In genomic region chrX:71367396-71367795, GRCh38 we compare ENCODE assay signal across 8 cellular contexts. TPM values are rescaled to one million over a fixed set of nuclear protein-coding genes. Genes with fewer than 3 reads are reported as not detected.
DNase-seq lines count a peak whose midpoint lies in the region; ATAC-seq, FAIRE-seq and TF ChIP-seq lines count a peak whose summit lies in the region.

No MANE protein-coding gene starts in this region.

- no peak for FAIRE-seq in small intestine (lab: Jason Lieb, UNC)

- no peaks in the 10 kb centered on the region for H4K20me1 ChIP-seq in GM23248 (ENCODE audit: insufficient read depth)

- H3K9ac ChIP-seq in GM23248: peak overlapping the region; percentile 94

- H2AFZ ChIP-seq in GM23248: peak overlapping the region; percentile 38; the same call in 1 of the 2 replicates

- TF ChIP-seq CTCF in fibroblast of villous mesenchyme (IDR thresholded peaks at IDR 0.05; ENCODE audit: insufficient read depth, low read depth, low read length): no peak

- H3K9me3 ChIP-seq in GM23248 (ENCODE audit: low read depth): no peaks in the 10 kb centered on the region
- H3K9me3 ChIP-seq in small intestine (ENCODE audit: control insufficient read depth, low read depth): no peaks in the 10 kb centered on the region

- peaks cover 54% of the 10 kb centered on the region for H3K79me2 ChIP-seq in GM23248 (ENCODE audit: insufficient read depth)

- peaks cover 27% of the 10 kb centered on the region for H3K4me1 Mint-ChIP-seq in activated CD4-positive, alpha-beta T cell treated with anti-CD3 and anti-CD28 coated beads, Interleukin-2, amount 10 ng/mL, durations not matched to agents 24 days and 14 days

- no peaks in the 10 kb centered on the region for H3K27me3 ChIP-seq in GM23248 (replicated peaks; ENCODE audit: insufficient read depth)
- no peaks in the 10 kb centered on the region for H3K27me3 ChIP-seq in small intestine (ENCODE audit: control insufficient read depth in 2 of 2, insufficient read depth in 2 of 2, low read length in 2 of 2)

- H3K36me3 ChIP-seq in GM23248 (ENCODE audit: low read depth): peaks cover 3% of the 10 kb centered on the region; the same call in 1 of the 2 replicates
- H3K36me3 ChIP-seq in small intestine (ENCODE audit: control insufficient read depth in 2 of 2, insufficient read depth in 2 of 2, low read length in 2 of 2): no peaks in the 10 kb centered on the region

- no peaks in the 10 kb centered on the region for H3K9me2 ChIP-seq in GM23248 (ENCODE audit: insufficient read depth)

- H3K4me3 Mint-ChIP-seq in activated CD4-positive, alpha-beta T cell treated with anti-CD3 and anti-CD28 coated beads, Interleukin-2, amount 10 ng/mL, durations not matched to agents 24 days and 14 days: peak overlapping the region; percentile 98

- in situ Hi-C loops in GM23248 (cut with MboI): no loop called here
- in situ Hi-C loops in KBM-7 (cut with MboI; ENCODE audit: low pct_unique_long_range_greater_than_20kb, low sequenced_read_pairs): no loop called here

- peak overlapping the region; percentile 93 for H3K4me2 ChIP-seq in GM23248 (ENCODE audit: unreplicated experiment)

- intact Hi-C loops in activated CD4-positive, alpha-beta T cell treated with anti-CD3 and anti-CD28 coated beads, Interleukin-2, amount 10 ng/mL, durations not matched to agents 24 days and 14 days (cut with micrococcal nuclease): loop anchor here (2.0 to 10.0 kb wide), 6 partner anchors 113 to 913 kb away; partner anchors contain the start of genes CXCR3, IL2RG, OGT and SNX12

- no peaks in the 10 kb centered on the region for H3K9me3 Mint-ChIP-seq in activated CD4-positive, alpha-beta T cell treated with anti-CD3 and anti-CD28 coated beads, Interleukin-2, amount 10 ng/mL, durations not matched to agents 24 days and 14 days

- peaks cover 7% of the 10 kb centered on the region; the same call in 1 of the 2 replicates for H3K4me1 ChIP-seq in GM23248 (ENCODE audit: insufficient read depth)
- H3K4me1 ChIP-seq in small intestine (ENCODE audit: control insufficient read depth in 2 of 2, insufficient read depth in 1 of 2, low read depth in 1 of 2, low read length in 1 of 2): no peaks in the 10 kb centered on the region

- H3K4me3 ChIP-seq in GM23248 (peak overlapping the region; percentile 80), fibroblast of villous mesenchyme (ENCODE audit: low read depth, low read length) (peak overlapping the region; percentile 83), small intestine (ENCODE audit: low read depth in 1 of 2, low read length in 2 of 2) (peak overlapping the region in 1 of 2 donors; percentile 62)

- peak overlapping the region; percentile 90 for H3K27ac ChIP-seq in GM23248
- H3K27ac ChIP-seq in small intestine (ENCODE audit: low read depth in 1 of 2, low read length in 1 of 2): peak overlapping the region; percentile 14 to 99

- 8 to 29% methylated on average over 8 to 14 of the region's 14 CpGs for WGBS in GM23248 (ENCODE audit: low coverage in 1 of 2, low lambda C conversion rate in 2 of 2, missing lambda C conversion rate in 2 of 2), 2 experiments
- 17 to 42% (median 20%) methylated on average over 14 of the region's 14 CpGs for WGBS in small intestine, 3 donors

- H3K27ac Mint-ChIP-seq in activated CD4-positive, alpha-beta T cell treated with anti-CD3 and anti-CD28 coated beads, Interleukin-2, amount 10 ng/mL, durations not matched to agents 24 days and 14 days: peak overlapping the region; percentile 100

- ATAC-seq in GM18909 (IDR thresholded peaks at IDR 0.05; ENCODE audit: poor library complexity, unreplicated experiment) (no peak), HG03108 (IDR thresholded peaks at IDR 0.05; ENCODE audit: unreplicated experiment) (no peak)

- peaks cover 20% of the 10 kb centered on the region for H3K36me3 Mint-ChIP-seq in activated CD4-positive, alpha-beta T cell treated with anti-CD3 and anti-CD28 coated beads, Interleukin-2, amount 10 ng/mL, durations not matched to agents 24 days and 14 days (ENCODE audit: low read depth)

- DNase-seq in GM23248 (peak; percentile 20), fibroblast of villous mesenchyme (ENCODE audit: low read depth) (peak; percentile 2), small intestine (no peak), KBM-7 (no peak), NCI-H526 treated with DMSO at 0.1 percent for 48 hours (lab: John Stamatoyannopoulos, UW) (no peak)
- peak; percentile 58 for DNase-seq in activated CD4-positive, alpha-beta T cell treated with anti-CD3 and anti-CD28 coated beads, Interleukin-2, amount 10 ng/mL, durations not matched to agents 24 days and 14 days

- 0 out of 2 replicates have a peak, but pooled peaks cover 4% of the 10 kb centered on the region for H3F3A ChIP-seq in GM23248 (ENCODE audit: insufficient read depth)

- no peaks in the 10 kb centered on the region for H3K27me3 Mint-ChIP-seq in activated CD4-positive, alpha-beta T cell treated with anti-CD3 and anti-CD28 coated beads, Interleukin-2, amount 10 ng/mL, durations not matched to agents 24 days and 14 days

RNA-seq across cellular contexts. Expression of gene TAF1, which starts 1.2 kb away (rescaled TPM):
- 12.4 and 12.5 TPM in 2 replicates for total RNA-seq in GM23248 (2014; rRNA removed; shearing (Covaris generic))
- polyA plus RNA-seq in GM23248 (2016; fragmentation: Nextera tagmentation; extraction: Ambion mirVana) (4.7 and 5.3 TPM in 2 replicates), small intestine (10 to 100 TPM in 1 of 3 donors, 1 to 10 TPM in 2; 4.3 to 14.5 (median 6.0) TPM)
- total RNA-seq in activated CD4-positive, alpha-beta T cell treated with anti-CD3 and anti-CD28 coated beads, Interleukin-2, amount 10 ng/mL, durations not matched to agents 24 days and 14 days: 46.7 and 47.8 TPM in 2 replicates
- 27.1 and 37.6 TPM in 2 replicates for total RNA-seq in fibroblast of villous mesenchyme

Comparison
In these comparisons a context has a peak if more than half of its experiments do, and no peak if none do; other contexts are left out.
1. DNase-seq: peak in GM23248 (single experiment), activated CD4-positive, alpha-beta T cell treated with anti-CD3 and anti-CD28 coated beads, Interleukin-2, amount 10 ng/mL, durations not matched to agents 24 days and 14 days (single experiment) and fibroblast of villous mesenchyme (single experiment); none in small intestine (single experiment), KBM-7 (single experiment) and NCI-H526 treated with DMSO at 0.1 percent for 48 hours (single experiment).